In the genomic region with DNA sequence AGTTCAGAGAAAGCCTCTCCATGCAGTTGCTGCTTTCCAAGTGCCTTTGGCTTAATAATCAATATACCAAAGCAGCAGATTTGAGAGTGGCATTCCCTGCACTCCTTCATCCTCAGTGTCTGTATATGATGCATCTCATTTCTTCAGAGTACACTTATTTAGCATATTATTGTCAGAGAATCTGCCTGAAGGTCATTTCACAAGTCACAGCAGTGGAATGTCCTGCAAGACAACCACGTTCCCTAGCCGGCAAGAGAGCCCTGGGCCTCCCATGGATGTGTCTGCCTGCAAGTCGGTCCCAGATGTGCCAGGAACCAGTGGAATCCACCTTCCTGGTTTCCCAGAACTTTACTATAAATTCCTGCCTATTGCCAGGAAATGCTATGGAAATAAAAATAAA, we compare ENCODE assay signal across 20 cellular contexts.
DNase-seq lines count a peak whose midpoint lies in the region; ATAC-seq, FAIRE-seq and TF ChIP-seq lines count a peak whose summit lies in the region.
"Had no signal": no experiment of that assay in that cellular context is flagged by ENCODE, and none has a peak within 500 bp of the region (broad histone marks: within the 10 kb centered on the region; RNA-seq: fewer than 3 reads in every experiment).

No MANE protein-coding gene starts in this region.

- no peak overlapping the region for H4K8ac ChIP-seq in trophoblast cell (ENCODE audit: low read depth, low read length)

- peaks cover 2% of the 10 kb centered on the region for H3K9me3 Mint-ChIP-seq in astrocyte (ENCODE audit: unreplicated experiment)

- H3K9me3 ChIP-seq in astrocyte (ENCODE audit: insufficient read depth, low read depth, low read length) (no peaks in the 10 kb centered on the region), trophoblast cell (ENCODE audit: insufficient read depth, low read depth, low read length) (no peaks in the 10 kb centered on the region)
- H3K9me3 ChIP-seq: A549 had no signal

- peaks cover 31% of the 10 kb centered on the region for H3K4me1 Mint-ChIP-seq in astrocyte (ENCODE audit: low read depth, unreplicated experiment)
- H3K4me1 Mint-ChIP-seq: CD8-positive, alpha-beta memory T cell had no signal

- no peak overlapping the region for H2BK12ac ChIP-seq in trophoblast cell (ENCODE audit: low read length)

- peaks cover 11% of the 10 kb centered on the region for H3K27me3 Mint-ChIP-seq in astrocyte (ENCODE audit: low read depth, unreplicated experiment)

- no peak overlapping the region for H3K4me3 ChIP-seq in astrocyte (ENCODE audit: insufficient read depth, low read depth, low read length)
- H3K4me3 ChIP-seq in fibroblast of pulmonary artery (replicated peaks; ENCODE audit: low read depth, low read length), result no peak overlapping the region
- H3K4me3 ChIP-seq in trophoblast cell (ENCODE audit: low read depth, low read length), result no peak overlapping the region
- H3K4me3 ChIP-seq: A549 had no signal

- H3K27ac Mint-ChIP-seq in astrocyte (ENCODE audit: unreplicated experiment), result peak overlapping the region; percentile 30
- H3K27ac Mint-ChIP-seq: CD8-positive, alpha-beta memory T cell had no signal

- H3K27ac ChIP-seq in astrocyte (ENCODE audit: low read depth, low read length) (no peak overlapping the region), trophoblast cell (ENCODE audit: low read depth, low read length) (no peak overlapping the region)
- H3K27ac ChIP-seq: A549, RWPE1 had no signal

- H3K4me2 ChIP-seq in astrocyte (ENCODE audit: low read length) (no peak overlapping the region), trophoblast cell (ENCODE audit: low read length) (no peak overlapping the region)
- H3K4me2 ChIP-seq: A549 had no signal

- peaks cover 5% of the 10 kb centered on the region for H3K36me3 Mint-ChIP-seq in astrocyte (ENCODE audit: low read depth, unreplicated experiment)
- H3K36me3 Mint-ChIP-seq: CD8-positive, alpha-beta memory T cell had no signal

- H4K20me1 ChIP-seq in astrocyte (ENCODE audit: insufficient read depth, low read length), result no peaks in the 10 kb centered on the region

- H3K18ac ChIP-seq in trophoblast cell (ENCODE audit: low read length), result no peak overlapping the region

- no peak overlapping the region for H4K12ac ChIP-seq in trophoblast cell (ENCODE audit: low read depth, low read length)

- H3K4me3 Mint-ChIP-seq in astrocyte (ENCODE audit: unreplicated experiment), result no peak overlapping the region
- H3K4me3 Mint-ChIP-seq: CD8-positive, alpha-beta memory T cell had no signal

- no CpG with 5 or more reads among the region's 3 CpGs for WGBS in trophoblast cell (ENCODE audit: extremely low coverage, insufficient coverage, insufficient read length)

- H3K79me2 ChIP-seq in astrocyte (ENCODE audit: insufficient read depth, low read length) (no peaks in the 10 kb centered on the region), trophoblast cell (ENCODE audit: control insufficient read depth, insufficient read depth, low read length, poor library complexity) (peaks cover 1% of the 10 kb centered on the region)

- no peak overlapping the region for H4K91ac ChIP-seq in trophoblast cell (ENCODE audit: low read depth, low read length)

- no peak for FAIRE-seq in astrocyte (lab: Jason Lieb, UNC)
- FAIRE-seq: A549 had no signal

- no peak overlapping the region for H3K4ac ChIP-seq in trophoblast cell (ENCODE audit: low read depth, low read length)

- no peak overlapping the region for H2AFZ ChIP-seq in astrocyte (ENCODE audit: low read depth, low read length)
- H2AFZ ChIP-seq in trophoblast cell (ENCODE audit: insufficient read depth, low read length, poor library complexity), result no peak overlapping the region

- no peak overlapping the region for H3K23ac ChIP-seq in trophoblast cell (ENCODE audit: low read length)

- H3K9ac ChIP-seq in astrocyte (ENCODE audit: low read length), result no peak overlapping the region
- no peak overlapping the region for H3K9ac ChIP-seq in trophoblast cell (ENCODE audit: low read length)

- H2BK120ac ChIP-seq in trophoblast cell (ENCODE audit: insufficient read depth, low read length, poor library complexity), result no peak overlapping the region

- DNase-seq in EL (peak; percentile 64), astrocyte (ENCODE audit: low read depth) (no peak), fibroblast of pulmonary artery (ENCODE audit: low read depth) (peak; percentile 23), trophoblast cell (peak; percentile 70 to 84), cortex of kidney (lab: John Stamatoyannopoulos, UW) (no peak)
- no peak for DNase-seq in activated CD4-positive, alpha-beta T cell treated with anti-CD3 and anti-CD28 coated beads, Interleukin-2, amount 50 U/mL, for 4 hours
- DNase-seq: C1 segment of cervical spinal cord; CD8-positive, alpha-beta memory T cell; GOT3; NCI-H1417 treated with DMSO at 0.1 percent for 48 hours; NCI-H1930; NCI-H226; NCI-H524; PC-3; SIG-M5 had no signal

- H2AK5ac ChIP-seq in trophoblast cell (ENCODE audit: low read length), result no peak overlapping the region

- H3K14ac ChIP-seq in trophoblast cell (ENCODE audit: low read length), result no peak overlapping the region

- TF ChIP-seq CTCF in astrocyte (IDR thresholded peaks at IDR 0.05; ENCODE audit: insufficient read depth, low read depth, low read length), result no peak
- TF ChIP-seq CTCF in fibroblast of pulmonary artery (IDR thresholded peaks at IDR 0.05; ENCODE audit: low read length, missing control alignments), result no peak

- H3K4me1 ChIP-seq in astrocyte (ENCODE audit: insufficient read depth, low read length) (no peaks in the 10 kb centered on the region), trophoblast cell (ENCODE audit: control insufficient read depth in 1 of 2, insufficient read depth in 2 of 2, low read length in 2 of 2) (peaks cover 3 to 6% of the 10 kb centered on the region in 2 experiments)

- ATAC-seq in GM21723 (IDR thresholded peaks at IDR 0.05; ENCODE audit: unreplicated experiment), result no peak
- no peak for ATAC-seq in GM21619 (IDR thresholded peaks at IDR 0.05; ENCODE audit: unreplicated experiment)
- ATAC-seq: A549, PC-3, SK-N-SH treated with all-trans-retinoic acid at 6 μM for 48 hours had no signal

- peaks cover 2% of the 10 kb centered on the region for H3K79me1 ChIP-seq in trophoblast cell (ENCODE audit: low read length)

- no peak overlapping the region for H2BK5ac ChIP-seq in trophoblast cell (ENCODE audit: low read depth, low read length, poor library complexity)

- H3K36me3 ChIP-seq in astrocyte (ENCODE audit: insufficient read depth, low read length) (no peaks in the 10 kb centered on the region), trophoblast cell (ENCODE audit: control insufficient read depth in 1 of 2, insufficient read depth in 2 of 2, low read length in 2 of 2) (no peaks in the 10 kb centered on the region)

- H3K27me3 ChIP-seq in astrocyte (ENCODE audit: insufficient read depth, low read length) (no peaks in the 10 kb centered on the region), trophoblast cell (ENCODE audit: insufficient read depth, low read length) (no peaks in the 10 kb centered on the region)

Comparison
In these comparisons a context has a peak if more than half of its experiments do, and no peak if none do; other contexts are left out.
1. DNase-seq: peak in EL (single experiment), fibroblast of pulmonary artery (single experiment) and trophoblast cell (2 of 2); none in astrocyte (single experiment), activated CD4-positive, alpha-beta T cell treated with anti-CD3 and anti-CD28 coated beads, Interleukin-2, amount 50 U/mL, for 4 hours (0 of 2) and cortex of kidney (single experiment).